Comparison of ENCODE assay signal across 10 cellular contexts in genomic region chr10:69573056-69573806, GRCh38. TPM values are rescaled to one million over a fixed set of nuclear protein-coding genes. Genes with fewer than 3 reads are reported as not detected.
DNase-seq lines count a peak whose midpoint lies in the region; ATAC-seq lines count a peak whose summit lies in the region.
"Had no signal": no experiment of that assay in that cellular context is flagged by ENCODE, and none has a peak within 500 bp of the region (broad histone marks: within the 10 kb centered on the region; RNA-seq: fewer than 3 reads in every experiment).

NEUROG3 (minus strand) TSS chr10:69573422; CDS start chr10:69573043, 379 bp downstream.

- peak; percentile 1 for DNase-seq in NCI-H2196 (lab: John Stamatoyannopoulos, UW; ENCODE audit: unreplicated experiment)
- DNase-seq in NCI-H2196 treated with DMSO at 0.1 percent for 48 hours (lab: John Stamatoyannopoulos, UW; ENCODE audit: unreplicated experiment), result no peak
- peak; percentile 20 to 47 for DNase-seq in Kasumi-1 (lab: John Stamatoyannopoulos, UW)
- no peak for DNase-seq in effector memory CD4-positive, alpha-beta T cell
- no peak for DNase-seq in effector CD8-positive, alpha-beta T cell (lab: John Stamatoyannopoulos, UW)
- no peak for DNase-seq in AG08395 (ENCODE audit: low spot score)

- H3K27ac ChIP-seq in effector memory CD4-positive, alpha-beta T cell (ENCODE audit: insufficient read depth, low read length, poor library complexity, severe bottlenecking), result no peak within 1 kb of the TSS
- H3K27ac ChIP-seq in skeletal muscle tissue (ENCODE audit: low read depth, low read length), result no peak within 1 kb of the TSS
- H3K27ac ChIP-seq: SJCRH30 had no signal

- ATAC-seq in esophagus mucosa, result no peak

- peaks cover 67% of the 10 kb centered on the region for H3K27me3 ChIP-seq in effector memory CD4-positive, alpha-beta T cell (replicated peaks; ENCODE audit: control insufficient read depth, insufficient read depth, low read length, poor library complexity, severe bottlenecking)
- H3K27me3 ChIP-seq in skeletal muscle tissue (ENCODE audit: control insufficient read depth in 3 of 3, insufficient read depth in 3 of 3, low read length in 3 of 3), result peaks cover 94 to 96% (median 96%) of the 10 kb centered on the region in 3 donors
- H3K27me3 ChIP-seq: SJCRH30 had no signal

- H3K36me3 ChIP-seq in effector memory CD4-positive, alpha-beta T cell (ENCODE audit: control insufficient read depth, insufficient read depth, low read length), result no peaks in the 10 kb centered on the region
- H3K36me3 ChIP-seq in skeletal muscle tissue (ENCODE audit: control insufficient read depth in 3 of 3, insufficient read depth in 3 of 3, low read length in 3 of 3), result no peaks in the 10 kb centered on the region
- H3K36me3 ChIP-seq: SJCRH30 had no signal

- H3K4me3 ChIP-seq in effector memory CD4-positive, alpha-beta T cell (ENCODE audit: insufficient read depth, low read depth, low read length, poor library complexity, severe bottlenecking), result peak within 1 kb of the TSS; percentile 62
- H3K4me3 ChIP-seq in skeletal muscle tissue (ENCODE audit: low read length in 3 of 3), result peak within 1 kb of the TSS; percentile 14 to 22 (median 17)
- H3K4me3 ChIP-seq: SJCRH30 had no signal

- no peaks in the 10 kb centered on the region for H3K9me3 ChIP-seq in effector memory CD4-positive, alpha-beta T cell (ENCODE audit: control insufficient read depth, low read length)
- no peaks in the 10 kb centered on the region for H3K9me3 ChIP-seq in skeletal muscle tissue (ENCODE audit: control insufficient read depth in 3 of 3, low read length in 3 of 3)
- H3K9me3 ChIP-seq: SJCRH30 had no signal

- peaks cover 32% of the 10 kb centered on the region for H3K4me1 ChIP-seq in effector memory CD4-positive, alpha-beta T cell (ENCODE audit: control insufficient read depth, insufficient read depth, low read length, poor library complexity, severe bottlenecking)
- peaks cover 3 to 22% (median 8%) of the 10 kb centered on the region in 3 donors for H3K4me1 ChIP-seq in skeletal muscle tissue (ENCODE audit: control insufficient read depth in 3 of 3, insufficient read depth in 3 of 3, low read length in 3 of 3)

- no peak within 1 kb of the TSS for H3K9ac ChIP-seq in skeletal muscle tissue (ENCODE audit: low read depth in 1 of 3, low read length in 3 of 3)

RNA-seq across cellular contexts. Expression of gene NEUROG3, which starts in this region (rescaled TPM):
- total RNA-seq in skeletal muscle tissue, result not detected
- not detected for total RNA-seq in esophagus mucosa
- total RNA-seq: subcutaneous adipose tissue had no signal

Comparison
In these comparisons a context has a peak if more than half of its experiments do, and no peak if none do; other contexts are left out.
1. DNase-seq: peak in NCI-H2196 (single experiment) and Kasumi-1 (2 of 2); none in NCI-H2196 treated with DMSO at 0.1 percent for 48 hours (single experiment), effector memory CD4-positive, alpha-beta T cell (0 of 3), effector CD8-positive, alpha-beta T cell (single experiment) and AG08395 (single experiment).